Comparison of ENCODE assay signal across 1 cellular context in the genomic region with DNA sequence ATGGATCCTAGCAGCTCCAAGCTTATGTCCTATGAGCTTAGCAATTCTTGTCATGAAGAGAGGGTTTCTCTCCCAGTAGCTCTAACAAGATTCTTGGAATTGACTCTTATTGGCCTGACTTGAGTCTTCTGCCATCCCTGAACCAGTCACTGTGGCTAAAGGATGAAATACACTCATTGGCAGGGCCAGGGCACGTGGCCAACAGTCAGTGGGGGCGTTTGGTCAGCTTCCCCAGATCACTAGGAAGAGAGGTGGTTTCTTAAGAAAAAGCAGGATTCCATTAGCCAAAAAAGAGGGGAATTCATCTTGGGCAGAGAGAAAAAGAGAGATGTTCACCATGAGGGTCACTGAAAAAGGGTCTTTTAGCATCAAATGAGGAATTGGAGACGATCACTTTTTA.
TF ChIP-seq lines count a peak whose summit lies in the region.

No MANE protein-coding gene starts in this region.

TF ChIP-seq in IMR-90, 13 proteins besides CTCF, POLR2A, EP300 and RAD21:
- TF ChIP-seq MXI1 (IDR thresholded peaks at IDR 0.05; ENCODE audit: borderline replicate concordance, low read depth, low read length) (no peak), USF2 (IDR thresholded peaks at IDR 0.05; ENCODE audit: low read depth, low read length) (peak; percentile 92)
